ENCODE assay signal across 11 cellular contexts in genomic region chr22:20239951-20240773, GRCh38. TPM values are rescaled to one million over a fixed set of nuclear protein-coding genes. Genes with fewer than 3 reads are reported as not detected.
A peak's percentile ranks its signal among the peaks of the same experiment; 100 is the strongest.
DNase-seq lines count a peak whose midpoint lies in the region; ATAC-seq and TF ChIP-seq lines count a peak whose summit lies in the region.
"Had no signal": no experiment of that assay in that cellular context is flagged by ENCODE, and none has a peak within 500 bp of the region (broad histone marks: within the 10 kb centered on the region; RNA-seq: fewer than 3 reads in every experiment).

No MANE protein-coding gene starts in this region.

- H3K27me3 ChIP-seq in right cardiac atrium (ENCODE audit: control insufficient read depth, insufficient read depth) (no peaks in the 10 kb centered on the region), mesendoderm (ENCODE audit: insufficient read depth, low read length, poor library complexity) (no peaks in the 10 kb centered on the region)
- H3K27me3 ChIP-seq: cardiac muscle cell had no signal

- H2BK15ac ChIP-seq in mesendoderm (replicated peaks; ENCODE audit: low read depth): no peak overlapping the region

- H2BK5ac ChIP-seq in mesendoderm (ENCODE audit: low read length): no peak overlapping the region

- no peak overlapping the region for H3K18ac ChIP-seq in mesendoderm (ENCODE audit: low read length)

- ATAC-seq in right cardiac atrium (no peak), Right ventricle myocardium inferior (no peak), GM21576 (IDR thresholded peaks at IDR 0.05; ENCODE audit: unreplicated experiment) (no peak), GM19328 (IDR thresholded peaks at IDR 0.05; ENCODE audit: unreplicated experiment) (no peak), HG03135 (IDR thresholded peaks at IDR 0.05; ENCODE audit: unreplicated experiment) (no peak)

- peak overlapping the region; percentile 54 for H3K56ac ChIP-seq in mesendoderm (ENCODE audit: low read length)

- H3K4me1 ChIP-seq in right cardiac atrium (ENCODE audit: control insufficient read depth, insufficient read depth, low read length) (peaks cover 3% of the 10 kb centered on the region), mesendoderm (ENCODE audit: control insufficient read depth, low read depth, low read length) (peaks cover 17% of the 10 kb centered on the region)

- peak overlapping the region in 2 of 5 experiments; percentile 22 to 35 for H3K4me3 Mint-ChIP-seq in brain

- 40% methylated on average over 22 of the region's 22 CpGs for WGBS in right cardiac atrium
- no CpG with 5 or more reads among the region's 22 CpGs for WGBS in mesendoderm (ENCODE audit: extremely low coverage, insufficient coverage, low lambda C conversion rate)

- no peaks in the 10 kb centered on the region for H3K36me3 ChIP-seq in mesendoderm (ENCODE audit: control insufficient read depth, insufficient read depth, low read length)
- H3K36me3 ChIP-seq: cardiac muscle cell had no signal

- H3K4me2 ChIP-seq in mesendoderm (ENCODE audit: low read length): no peak overlapping the region

- no peak overlapping the region for H3K4ac ChIP-seq in mesendoderm (ENCODE audit: low read depth, low read length)

- H3K4me1 Mint-ChIP-seq in brain: peaks cover 86% of the 10 kb centered on the region

- H4K8ac ChIP-seq in mesendoderm (ENCODE audit: low read depth, low read length): no peak overlapping the region

- no peak for TF ChIP-seq CTCF in brain (conservative IDR thresholded peaks at IDR 0.05)

- peaks cover 0 to 3% (median 0%) of the 10 kb centered on the region in 5 experiments for H3K9me3 Mint-ChIP-seq in brain

- no peaks in the 10 kb centered on the region for H3K36me3 Mint-ChIP-seq in brain
- H3K36me3 Mint-ChIP-seq: IgD-negative memory B cell had no signal

- H3K4me3 ChIP-seq in right cardiac atrium (ENCODE audit: low read length) (no peak overlapping the region), mesendoderm (ENCODE audit: low read length) (no peak overlapping the region)
- H3K4me3 ChIP-seq: cardiac muscle cell had no signal

- DNase-seq in right cardiac atrium: peak in 2 of 3 donors; percentile 63 to 67
- no peak for DNase-seq in Right ventricle myocardium inferior (ENCODE audit: missing footprints)
- no peak for DNase-seq in mesendoderm
- no peak for DNase-seq in GM19240 (ENCODE audit: insufficient read length, low spot score)
- DNase-seq: NCI-H345 had no signal

- H3K27ac ChIP-seq in right cardiac atrium (ENCODE audit: low read length): no peak overlapping the region
- no peak overlapping the region for H3K27ac ChIP-seq in mesendoderm (ENCODE audit: low read depth, low read length)
- H3K27ac ChIP-seq: cardiac muscle cell had no signal

- H3K9ac ChIP-seq in mesendoderm (ENCODE audit: low read length): peak overlapping the region; percentile 49

- intact Hi-C loops in right cardiac atrium (cut with DNase I) (no loop called here), Right ventricle myocardium inferior (cut with DNase I) (no loop called here)

- peaks cover 2% of the 10 kb centered on the region for H3K27me3 Mint-ChIP-seq in brain

- no peak overlapping the region for H4K5ac ChIP-seq in mesendoderm (ENCODE audit: low read length)

- H3K23ac ChIP-seq in mesendoderm (ENCODE audit: low read length): no peak overlapping the region

- H2AK5ac ChIP-seq in mesendoderm (ENCODE audit: low read length): peak overlapping the region; percentile 82

- peak overlapping the region; percentile 72 to 96 (median 96) for H3K27ac Mint-ChIP-seq in brain
- H3K27ac Mint-ChIP-seq: IgD-negative memory B cell had no signal

- no peaks in the 10 kb centered on the region for H3K9me3 ChIP-seq in right cardiac atrium (ENCODE audit: control insufficient read depth, low read length)

- no peaks in the 10 kb centered on the region for H3K79me1 ChIP-seq in mesendoderm (ENCODE audit: low read length)

- no peaks in the 10 kb centered on the region for H3K79me2 ChIP-seq in mesendoderm (ENCODE audit: control insufficient read depth, insufficient read depth, low read length)

- no peak overlapping the region for H2BK120ac ChIP-seq in mesendoderm (ENCODE audit: low read depth, low read length)

RNA-seq across cellular contexts. Expression of gene RTN4R, which starts 28.0 kb away (rescaled TPM):
- total RNA-seq in right cardiac atrium (1 to 10 TPM in 3 of 4 donors, under 1 TPM in 1; 0.56 to 1.9 (median 1.2) TPM), Right ventricle myocardium inferior (1.2 TPM)
- polyA plus RNA-seq in right cardiac atrium (1.1 TPM), brain (ENCODE audit: insufficient read depth, low read depth, low replicate concordance) (21.3 TPM)
- 17.3 TPM for polyA plus RNA-seq in mesendoderm (2013, experiment 1 of 2)
- polyA plus RNA-seq in mesendoderm (2013, experiment 2 of 2): 17.0 TPM
- polyA plus RNA-seq: IgD-negative memory B cell had no signal

Comparison
In these comparisons a context has a peak if more than half of its experiments do, and no peak if none do; other contexts are left out.
1. DNase-seq: peak in right cardiac atrium (2 of 3); none in Right ventricle myocardium inferior (single experiment), mesendoderm (single experiment) and GM19240 (single experiment).